In the genomic region with DNA sequence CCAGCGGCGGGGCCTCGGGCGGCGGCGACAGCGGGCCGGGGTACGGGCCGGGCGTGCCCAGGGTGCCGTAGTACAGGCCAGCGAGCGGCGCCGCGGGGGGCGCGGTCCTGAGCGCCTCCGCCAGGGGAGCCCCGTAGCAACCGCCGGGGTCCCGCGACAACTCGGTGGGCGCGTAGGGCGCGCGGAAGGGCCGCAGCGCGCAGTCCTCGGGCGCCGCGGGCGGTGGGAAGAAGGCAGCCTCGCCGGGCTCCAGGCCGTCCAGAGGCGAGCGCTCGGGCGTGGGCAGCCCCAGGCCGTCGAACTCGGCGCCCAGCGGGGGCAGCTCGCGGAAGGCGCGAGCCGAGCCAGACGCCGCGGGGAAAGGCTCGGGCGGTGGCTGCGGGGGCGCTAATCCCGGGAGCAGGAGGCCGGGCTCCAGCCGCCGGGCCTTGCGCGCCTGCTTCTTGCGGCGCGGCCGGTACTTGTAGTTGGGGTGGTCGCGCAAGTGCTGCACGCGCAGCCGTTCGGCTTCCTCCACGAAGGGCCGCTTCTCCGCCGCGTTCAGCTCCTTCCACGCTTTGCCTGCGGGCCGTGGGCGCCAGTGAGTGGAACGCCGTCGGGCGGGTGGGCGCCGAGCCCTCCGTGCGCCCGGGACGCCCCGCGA, we compare ENCODE assay signal across 1 cellular context.
A peak's percentile ranks its signal among the peaks of the same experiment; 100 is the strongest.
TF ChIP-seq lines count a peak whose summit lies in the region.

No MANE protein-coding gene starts in this region.

TF ChIP-seq in GM12878, 131 proteins besides CTCF, POLR2A, EP300 and RAD21:
- 0 out of 2 replicates have a peak, but pooled peaks have one; percentile 45 for TF ChIP-seq DPF2 (IDR thresholded peaks at IDR 0.05)
- TF ChIP-seq SUPT20H (IDR thresholded peaks at IDR 0.05; ENCODE audit: borderline replicate concordance, control insufficient read depth, low read depth, low read length), result no peak
- TF ChIP-seq, protein P1, sequence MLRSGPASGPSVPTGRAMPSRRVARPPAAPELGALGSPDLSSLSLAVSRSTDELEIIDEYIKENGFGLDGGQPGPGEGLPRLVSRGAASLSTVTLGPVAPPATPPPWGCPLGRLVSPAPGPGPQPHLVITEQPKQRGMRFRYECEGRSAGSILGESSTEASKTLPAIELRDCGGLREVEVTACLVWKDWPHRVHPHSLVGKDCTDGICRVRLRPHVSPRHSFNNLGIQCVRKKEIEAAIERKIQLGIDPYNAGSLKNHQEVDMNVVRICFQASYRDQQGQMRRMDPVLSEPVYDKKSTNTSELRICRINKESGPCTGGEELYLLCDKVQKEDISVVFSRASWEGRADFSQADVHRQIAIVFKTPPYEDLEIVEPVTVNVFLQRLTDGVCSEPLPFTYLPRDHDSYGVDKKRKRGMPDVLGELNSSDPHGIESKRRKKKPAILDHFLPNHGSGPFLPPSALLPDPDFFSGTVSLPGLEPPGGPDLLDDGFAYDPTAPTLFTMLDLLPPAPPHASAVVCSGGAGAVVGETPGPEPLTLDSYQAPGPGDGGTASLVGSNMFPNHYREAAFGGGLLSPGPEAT (IDR thresholded peaks at IDR 0.05; ENCODE audit: low read depth), result no peak
- TF ChIP-seq CHD4 (IDR thresholded peaks at IDR 0.05), result no peak
- no peak for TF ChIP-seq RB1 (IDR thresholded peaks at IDR 0.05; ENCODE audit: borderline replicate concordance)
- no peak for TF ChIP-seq MYB (IDR thresholded peaks at IDR 0.05; ENCODE audit: borderline replicate concordance, low read depth, low read length)
- TF ChIP-seq SUZ12 (IDR thresholded peaks at IDR 0.05; ENCODE audit: unreplicated experiment), result peak; percentile 78
- no peak for TF ChIP-seq NBN (IDR thresholded peaks at IDR 0.05)
- no peak for TF ChIP-seq MXI1 (IDR thresholded peaks at IDR 0.05; ENCODE audit: low read depth, low read length)
- no peak for TF ChIP-seq ZBTB40 (IDR thresholded peaks at IDR 0.05; ENCODE audit: borderline replicate concordance)
- 0 out of 2 replicates have a peak, but pooled peaks have one; percentile 8 for TF ChIP-seq BACH1 (IDR thresholded peaks at IDR 0.05; ENCODE audit: borderline replicate concordance)
- no peak for TF ChIP-seq MEF2B (IDR thresholded peaks at IDR 0.05; ENCODE audit: partially characterized antibody, poor library complexity, severe bottlenecking)
- peak; percentile 75; the same call in 1 of the 2 replicates for TF ChIP-seq GATAD2B (conservative IDR thresholded peaks at IDR 0.05; ENCODE audit: low read depth)
- no peak for TF ChIP-seq TCF3 (IDR thresholded peaks at IDR 0.05; ENCODE audit: borderline replicate concordance, insufficient read depth, low read depth, low read length)
- TF ChIP-seq ZBED1 (IDR thresholded peaks at IDR 0.05; ENCODE audit: borderline replicate concordance), result no peak
- no peak for TF ChIP-seq NRF1 (conservative IDR thresholded peaks at IDR 0.05; ENCODE audit: low read depth, low read length)
- peak; percentile 68 for TF ChIP-seq IKZF1 (conservative IDR thresholded peaks at IDR 0.05)
